Comparison of ENCODE assay signal across 10 cellular contexts in genomic region chr22:39469681-39470461, GRCh38. TPM values are rescaled to one million over a fixed set of nuclear protein-coding genes. Genes with fewer than 3 reads are reported as not detected.
DNase-seq lines count a peak whose midpoint lies in the region; ATAC-seq lines count a peak whose summit lies in the region.
"Had no signal": no experiment of that assay in that cellular context is flagged by ENCODE, and none has a peak within 500 bp of the region (broad histone marks: within the 10 kb centered on the region; RNA-seq: fewer than 3 reads in every experiment).

No MANE protein-coding gene starts in this region.

- DNase-seq in activated naive CD4-positive, alpha-beta T cell treated with anti-CD3 and anti-CD28 coated beads, Interleukin-2, amount 50 U/mL, for 72 hours (ENCODE audit: low spot score in 2 of 2), result no peak
- no peak for DNase-seq in activated naive CD4-positive, alpha-beta T cell treated with anti-CD3 and anti-CD28 coated beads, Interleukin-2, amount 50 U/mL, for 16 hours
- peak in 52 of 58 donors; percentile 26 to 91 (median 72) for DNase-seq in anterior cingulate cortex (lab: John Stamatoyannopoulos, UW)
- DNase-seq in mesenchymal stem cell, result no peak
- peak; percentile 62 to 95 (median 84) for DNase-seq in substantia nigra (lab: John Stamatoyannopoulos, UW)
- DNase-seq in KG1 (lab: John Stamatoyannopoulos, UW), result no peak
- no peak for DNase-seq in dedifferentiated amniotic fluid mesenchymal stem cell (ENCODE audit: extremely low spot score)
- DNase-seq in KBM-7, result no peak
- DNase-seq: stimulated activated CD8-positive, alpha-beta memory T cell treated with anti-CD3 and anti-CD28 coated beads, Interleukin-4, amount 100 ng/mL, for 48 hours had no signal

- peaks cover 0 to 56% of the 10 kb centered on the region in 2 experiments for H3K27me3 ChIP-seq in mesenchymal stem cell (ENCODE audit: control insufficient read depth in 1 of 2, insufficient read depth in 1 of 2, low read length in 2 of 2)

- H2BK120ac ChIP-seq in mesenchymal stem cell (ENCODE audit: low read depth, low read length), result peak overlapping the region; percentile 6

- H3K36me3 Mint-ChIP-seq in activated naive CD4-positive, alpha-beta T cell treated with anti-CD3 and anti-CD28 coated beads, Interleukin-2, amount 50 U/mL, for 72 hours, result no peaks in the 10 kb centered on the region

- H4K91ac ChIP-seq in mesenchymal stem cell (ENCODE audit: low read length), result peak overlapping the region; percentile 83

- H2BK12ac ChIP-seq in mesenchymal stem cell (ENCODE audit: low read length in 2 of 2), result peak overlapping the region; percentile 20 to 47

- H3K9me3 Mint-ChIP-seq in activated naive CD4-positive, alpha-beta T cell treated with anti-CD3 and anti-CD28 coated beads, Interleukin-2, amount 50 U/mL, for 72 hours, result no peaks in the 10 kb centered on the region

- H3K4me1 ChIP-seq in mesenchymal stem cell (ENCODE audit: control insufficient read depth, insufficient read depth, low read depth, low read length), result peaks cover 52% of the 10 kb centered on the region
- H3K4me1 ChIP-seq: parathyroid adenoma had no signal

- no peak overlapping the region for H3K23ac ChIP-seq in mesenchymal stem cell (ENCODE audit: low read length in 2 of 2)

- no peak overlapping the region for H3K4me3 ChIP-seq in mesenchymal stem cell (ENCODE audit: insufficient read depth in 1 of 2, low read depth in 1 of 2, low read length in 2 of 2)

- H2AK5ac ChIP-seq in mesenchymal stem cell (ENCODE audit: low read length, severe bottlenecking), result no peak overlapping the region

- peak overlapping the region; percentile 91 for H4K8ac ChIP-seq in mesenchymal stem cell (ENCODE audit: low read length)

- in situ Hi-C loops in KBM-7 (cut with MboI; ENCODE audit: low pct_unique_long_range_greater_than_20kb, low sequenced_read_pairs), result no loop called here

- WGBS in mesenchymal stem cell, result 54% methylated on average over 27 of the region's 27 CpGs

- no peak for ATAC-seq in activated naive CD4-positive, alpha-beta T cell treated with anti-CD3 and anti-CD28 coated beads, Interleukin-2, amount 50 U/mL, for 72 hours

- H3K9me3 ChIP-seq in mesenchymal stem cell (ENCODE audit: control insufficient read depth, low read length), result no peaks in the 10 kb centered on the region

- H2BK5ac ChIP-seq in mesenchymal stem cell (ENCODE audit: low read depth, low read length, poor library complexity, severe bottlenecking), result no peak overlapping the region

- peak overlapping the region; percentile 14 to 53 for H3K27ac Mint-ChIP-seq in activated naive CD4-positive, alpha-beta T cell treated with anti-CD3 and anti-CD28 coated beads, Interleukin-2, amount 50 U/mL, for 72 hours

- no peaks in the 10 kb centered on the region for H3K36me3 ChIP-seq in mesenchymal stem cell (ENCODE audit: control insufficient read depth in 1 of 2, insufficient read depth in 2 of 2, low read depth in 1 of 2, low read length in 2 of 2)

- H3K18ac ChIP-seq in mesenchymal stem cell (ENCODE audit: low read depth in 1 of 2, low read length in 2 of 2), result peak overlapping the region; percentile 79 to 87

- no peak overlapping the region for H3K9ac ChIP-seq in mesenchymal stem cell (ENCODE audit: low read length)
- H3K9ac ChIP-seq: parathyroid adenoma had no signal

- no peak overlapping the region for H3K4me2 ChIP-seq in mesenchymal stem cell (ENCODE audit: low read length, poor library complexity, severe bottlenecking)

- H3K14ac ChIP-seq in mesenchymal stem cell (ENCODE audit: low read length in 2 of 2), result peak overlapping the region in 1 of 2 experiments; percentile 63

- H3K79me1 ChIP-seq in mesenchymal stem cell (replicated peaks; ENCODE audit: low read length, poor library complexity, severe bottlenecking), result no peaks in the 10 kb centered on the region

- no peak overlapping the region for H2AFZ ChIP-seq in mesenchymal stem cell (ENCODE audit: low read depth, low read length)
- H2AFZ ChIP-seq: parathyroid adenoma had no signal

- H3K27ac ChIP-seq in mesenchymal stem cell (ENCODE audit: low read length, poor library complexity, severe bottlenecking), result no peak overlapping the region
- peak overlapping the region; percentile 97 for H3K27ac ChIP-seq in substantia nigra (ENCODE audit: low read depth, low read length, poor library complexity, severe bottlenecking)
- H3K27ac ChIP-seq: parathyroid adenoma had no signal

- H2BK15ac ChIP-seq in mesenchymal stem cell (ENCODE audit: low read depth, poor library complexity, severe bottlenecking), result no peak overlapping the region

- H3K4ac ChIP-seq in mesenchymal stem cell (ENCODE audit: low read depth in 1 of 2, low read length in 2 of 2), result peak overlapping the region; percentile 46 to 62

RNA-seq across cellular contexts. Expression of gene MGAT3, which starts 13.1 kb away (rescaled TPM):
- total RNA-seq in activated naive CD4-positive, alpha-beta T cell treated with anti-CD3 and anti-CD28 coated beads, Interleukin-2, amount 50 U/mL, for 72 hours, result 1 to 10 TPM; 1.9 to 2.8 TPM
- 2.1 TPM for polyA plus RNA-seq in mesenchymal stem cell (2013, experiment 1 of 2)
- 2.0 TPM for polyA plus RNA-seq in mesenchymal stem cell (2013, experiment 2 of 2)

RNA-seq across cellular contexts. Expression of gene MIEF1, which starts 32.2 kb away (rescaled TPM):
- total RNA-seq in activated naive CD4-positive, alpha-beta T cell treated with anti-CD3 and anti-CD28 coated beads, Interleukin-2, amount 50 U/mL, for 72 hours, result 10 to 100 TPM; 37.5 to 52.2 TPM
- 19.0 TPM for polyA plus RNA-seq in mesenchymal stem cell (2013, experiment 1 of 2)
- 19.9 TPM for polyA plus RNA-seq in mesenchymal stem cell (2013, experiment 2 of 2)

RNA-seq across cellular contexts. Expression of gene ATF4, which starts 50.5 kb away (rescaled TPM):
- total RNA-seq in activated naive CD4-positive, alpha-beta T cell treated with anti-CD3 and anti-CD28 coated beads, Interleukin-2, amount 50 U/mL, for 72 hours, result 100 to 1,000 TPM; 460 to 506 TPM
- 513 TPM for polyA plus RNA-seq in mesenchymal stem cell (2013, experiment 1 of 2)
- 503 TPM for polyA plus RNA-seq in mesenchymal stem cell (2013, experiment 2 of 2)

Comparison
In these comparisons a context has a peak if more than half of its experiments do, and no peak if none do; other contexts are left out.
1. DNase-seq: peak in anterior cingulate cortex (52 of 58) and substantia nigra (49 of 49); none in activated naive CD4-positive, alpha-beta T cell treated with anti-CD3 and anti-CD28 coated beads, Interleukin-2, amount 50 U/mL, for 72 hours (0 of 2), activated naive CD4-positive, alpha-beta T cell treated with anti-CD3 and anti-CD28 coated beads, Interleukin-2, amount 50 U/mL, for 16 hours (single experiment), mesenchymal stem cell (single experiment), KG1 (single experiment), dedifferentiated amniotic fluid mesenchymal stem cell (single experiment) and KBM-7 (single experiment).